Comparison of ENCODE assay signal across 1 cellular context in the genomic region with DNA sequence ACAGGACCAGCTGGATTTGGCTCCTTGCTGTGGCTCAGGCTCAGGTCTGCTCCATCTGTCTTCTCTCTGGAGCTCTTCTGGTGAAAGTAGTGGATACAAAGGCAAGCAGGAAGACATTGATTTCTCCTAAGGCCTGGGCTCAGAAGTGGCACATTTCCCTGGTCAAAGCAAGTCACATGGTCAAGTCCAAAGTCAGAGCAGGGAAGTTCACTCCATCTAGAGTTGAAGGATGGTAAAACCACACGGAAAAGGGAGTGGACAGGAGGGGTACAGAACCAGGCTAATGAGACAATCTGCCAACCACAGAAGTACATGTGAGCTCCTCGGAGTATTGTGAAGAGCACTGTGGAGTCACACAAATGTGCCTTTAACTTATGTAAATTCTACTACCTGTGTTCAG.
TF ChIP-seq lines count a peak whose summit lies in the region.

No MANE protein-coding gene starts in this region.

TF ChIP-seq in GM23338, 12 proteins besides CTCF, POLR2A, EP300 and RAD21 (continued from another document):
- TF ChIP-seq ZNF462 (CRISPR knock-in tag; IDR thresholded peaks at IDR 0.05) (no peak), STAT1 (IDR thresholded peaks at IDR 0.05; ENCODE audit: unreplicated experiment) (no peak), REST (IDR thresholded peaks at IDR 0.05; ENCODE audit: unreplicated experiment) (no peak)
- TF ChIP-seq, protein P1, sequence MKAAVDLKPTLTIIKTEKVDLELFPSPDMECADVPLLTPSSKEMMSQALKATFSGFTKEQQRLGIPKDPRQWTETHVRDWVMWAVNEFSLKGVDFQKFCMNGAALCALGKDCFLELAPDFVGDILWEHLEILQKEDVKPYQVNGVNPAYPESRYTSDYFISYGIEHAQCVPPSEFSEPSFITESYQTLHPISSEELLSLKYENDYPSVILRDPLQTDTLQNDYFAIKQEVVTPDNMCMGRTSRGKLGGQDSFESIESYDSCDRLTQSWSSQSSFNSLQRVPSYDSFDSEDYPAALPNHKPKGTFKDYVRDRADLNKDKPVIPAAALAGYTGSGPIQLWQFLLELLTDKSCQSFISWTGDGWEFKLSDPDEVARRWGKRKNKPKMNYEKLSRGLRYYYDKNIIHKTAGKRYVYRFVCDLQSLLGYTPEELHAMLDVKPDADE (IDR thresholded peaks at IDR 0.05), result no peak
